In genomic region chr4:39458505-39459300, GRCh38 we compare ENCODE assay signal across 1 cellular context.
TF ChIP-seq lines count a peak whose summit lies in the region.

Gene LIAS (plus strand): TSS chr4:39459056. CDS start chr4:39459118, 62 bp downstream.
Gene RPL9 (minus strand): TSS chr4:39458922. CDS start chr4:39458439, 483 bp downstream.

TF ChIP-seq in HepG2, 621 proteins besides CTCF, POLR2A, EP300 and RAD21 (continued from another document and continues in another):
- TF ChIP-seq ZNF740 (CRISPR knock-in tag; IDR thresholded peaks at IDR 0.05) (no peak; the same call in 1 of the 2 replicates), ZXDC (CRISPR knock-in tag; IDR thresholded peaks at IDR 0.05) (0 out of 2 replicates have a peak, but pooled peaks have one; percentile 47), ZNF766 (CRISPR knock-in tag; IDR thresholded peaks at IDR 0.05; ENCODE audit: borderline replicate concordance) (peak; percentile 93; the same call in 1 of the 2 replicates), ZNF609 (CRISPR knock-in tag; IDR thresholded peaks at IDR 0.05; ENCODE audit: borderline replicate concordance) (peak; percentile 54; the same call in 1 of the 2 replicates), ZGPAT (CRISPR knock-in tag; IDR thresholded peaks at IDR 0.05) (peak; percentile 65), MBD4 (IDR thresholded peaks at IDR 0.05; ENCODE audit: borderline replicate concordance, low read length) (no peak), TCF12 (IDR thresholded peaks at IDR 0.05) (no peak), TCF12 (CRISPR knock-in tag; IDR thresholded peaks at IDR 0.05) (0 out of 2 replicates have a peak, but pooled peaks have one; percentile 26), ZNF142 (CRISPR knock-in tag; IDR thresholded peaks at IDR 0.05) (peak; percentile 92), ZC3H4 (CRISPR knock-in tag; IDR thresholded peaks at IDR 0.05; ENCODE audit: borderline replicate concordance) (peak; percentile 85), ELF3 (CRISPR knock-in tag; IDR thresholded peaks at IDR 0.05) (peak; percentile 74), ZNF180 (CRISPR knock-in tag; IDR thresholded peaks at IDR 0.05; ENCODE audit: borderline replicate concordance, low read depth) (no peak), HINFP (CRISPR knock-in tag; IDR thresholded peaks at IDR 0.05; ENCODE audit: low read depth) (0 out of 2 replicates have a peak, but pooled peaks have one; percentile 36), ELF4 (CRISPR knock-in tag; IDR thresholded peaks at IDR 0.05; ENCODE audit: borderline replicate concordance) (peak; percentile 84), CBFB (CRISPR knock-in tag; IDR thresholded peaks at IDR 0.05) (peak; percentile 69; the same call in 1 of the 2 replicates), MNT (IDR thresholded peaks at IDR 0.05) (peak; percentile 62), CBX5 (CRISPR knock-in tag; IDR thresholded peaks at IDR 0.05; ENCODE audit: borderline replicate concordance) (peak; percentile 72; the same call in 1 of the 2 replicates), MIER3 (CRISPR knock-in tag; IDR thresholded peaks at IDR 0.05; ENCODE audit: borderline replicate concordance) (peak; percentile 78; the same call in 1 of the 2 replicates), MXD3 (CRISPR knock-in tag; IDR thresholded peaks at IDR 0.05) (peak; percentile 82; the same call in 1 of the 2 replicates), ZFP91 (CRISPR knock-in tag; IDR thresholded peaks at IDR 0.05; ENCODE audit: borderline replicate concordance) (peak; percentile 86; the same call in 1 of the 2 replicates), ZNF569 (CRISPR knock-in tag; IDR thresholded peaks at IDR 0.05; ENCODE audit: borderline replicate concordance) (no peak; the same call in 1 of the 2 replicates), HOXA9 (CRISPR knock-in tag; IDR thresholded peaks at IDR 0.05; ENCODE audit: borderline replicate concordance) (0 out of 2 replicates have a peak, but pooled peaks have one; percentile 52), ZSCAN21 (CRISPR knock-in tag; IDR thresholded peaks at IDR 0.05; ENCODE audit: borderline replicate concordance) (peak; percentile 92), FOXA3 (CRISPR knock-in tag; IDR thresholded peaks at IDR 0.05) (peak; percentile 76), ZNF772 (CRISPR knock-in tag; IDR thresholded peaks at IDR 0.05) (peak; percentile 88), ZBTB10 (CRISPR knock-in tag; IDR thresholded peaks at IDR 0.05; ENCODE audit: borderline replicate concordance) (peak; percentile 78; the same call in 1 of the 2 replicates)
